Comparison of ENCODE assay signal across 1 cellular context in the genomic region with DNA sequence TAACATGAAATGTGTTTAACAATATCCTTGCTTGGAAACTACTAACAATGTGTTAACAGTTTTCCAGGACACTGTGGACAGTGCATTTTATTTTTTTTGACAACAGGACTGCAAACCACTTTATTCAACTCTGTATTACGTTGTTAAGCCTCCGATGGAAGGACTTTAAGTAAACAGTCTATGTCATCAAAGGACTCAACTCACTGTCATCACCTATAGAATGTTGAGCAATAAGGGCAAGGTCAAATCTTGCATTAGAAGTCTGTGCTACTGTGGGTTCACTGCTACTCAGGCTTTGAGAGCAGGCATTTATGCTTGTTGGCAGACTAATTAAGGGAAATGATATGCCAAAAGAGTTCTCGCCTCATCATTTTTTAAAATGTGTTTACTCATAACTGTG.
TF ChIP-seq lines count a peak whose summit lies in the region.

No MANE protein-coding gene starts in this region.

TF ChIP-seq in HepG2, 621 proteins besides CTCF, POLR2A, EP300 and RAD21 (continued from another document and continues in another):
- TF ChIP-seq, protein P1, sequence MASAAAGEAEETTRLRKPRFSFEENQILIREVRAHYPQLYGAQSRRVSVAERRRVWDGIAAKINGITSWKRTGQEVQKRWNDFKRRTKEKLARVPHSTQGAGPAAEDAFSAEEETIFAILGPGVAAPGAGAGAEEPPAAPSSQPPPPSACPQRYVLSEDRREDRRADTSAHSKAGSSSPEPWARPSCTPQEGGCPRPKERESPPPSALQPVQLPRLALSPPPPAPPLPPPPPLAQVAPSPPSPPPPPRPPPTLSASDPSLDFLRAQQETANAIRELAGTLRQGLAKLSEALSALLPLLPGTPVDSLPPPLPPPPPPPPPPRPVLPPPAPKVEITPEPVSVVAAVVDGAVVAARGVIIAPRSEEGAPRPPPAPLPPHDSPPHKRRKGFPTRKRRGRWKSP (CRISPR knock-in tag; IDR thresholded peaks at IDR 0.05): no peak
- TF ChIP-seq FOXC1 (CRISPR knock-in tag; IDR thresholded peaks at IDR 0.05; ENCODE audit: borderline replicate concordance) (no peak), ZNF343 (CRISPR knock-in tag; IDR thresholded peaks at IDR 0.05) (no peak), ZNF292 (CRISPR knock-in tag; IDR thresholded peaks at IDR 0.05; ENCODE audit: borderline replicate concordance, low read depth) (no peak), RORA (CRISPR knock-in tag; IDR thresholded peaks at IDR 0.05) (no peak), GABPB1 (CRISPR knock-in tag; IDR thresholded peaks at IDR 0.05) (no peak), KLF13 (CRISPR knock-in tag; IDR thresholded peaks at IDR 0.05) (no peak), ZNF317 (CRISPR knock-in tag; IDR thresholded peaks at IDR 0.05) (no peak), ZNF136 (CRISPR knock-in tag; IDR thresholded peaks at IDR 0.05; ENCODE audit: low read depth) (no peak), ZNF451 (CRISPR knock-in tag; IDR thresholded peaks at IDR 0.05) (no peak), ZSCAN30 (CRISPR knock-in tag; IDR thresholded peaks at IDR 0.05) (no peak), ATF7 (IDR thresholded peaks at IDR 0.05) (peak; percentile 22; the same call in 1 of the 2 replicates), ATF7 (CRISPR knock-in tag; IDR thresholded peaks at IDR 0.05) (no peak), CBX2 (IDR thresholded peaks at IDR 0.05; ENCODE audit: low read depth, low read length) (no peak), CBX2 (CRISPR knock-in tag; IDR thresholded peaks at IDR 0.05; ENCODE audit: low read depth) (no peak), ZNF850 (CRISPR knock-in tag; conservative IDR thresholded peaks at IDR 0.05) (no peak), REPIN1 (CRISPR knock-in tag; IDR thresholded peaks at IDR 0.05; ENCODE audit: borderline replicate concordance, low read depth) (no peak), ZNF34 (CRISPR knock-in tag; IDR thresholded peaks at IDR 0.05; ENCODE audit: borderline replicate concordance) (no peak), SNAPC2 (CRISPR knock-in tag; IDR thresholded peaks at IDR 0.05) (no peak), ZNF331 (CRISPR knock-in tag; IDR thresholded peaks at IDR 0.05) (peak; percentile 56; the same call in 1 of the 2 replicates), ZNF382 (CRISPR knock-in tag; IDR thresholded peaks at IDR 0.05; ENCODE audit: borderline replicate concordance) (no peak), ZNF264 (CRISPR knock-in tag; IDR thresholded peaks at IDR 0.05) (no peak), ZNF160 (CRISPR knock-in tag; IDR thresholded peaks at IDR 0.05) (no peak), ZNF484 (CRISPR knock-in tag; IDR thresholded peaks at IDR 0.05; ENCODE audit: borderline replicate concordance, low read depth) (no peak), KDM5B (CRISPR knock-in tag; IDR thresholded peaks at IDR 0.05; ENCODE audit: borderline replicate concordance) (no peak), HNRNPLL (IDR thresholded peaks at IDR 0.05; ENCODE audit: low read depth, low read length, poor library complexity, severe bottlenecking) (no peak), SOX13 (IDR thresholded peaks at IDR 0.05) (no peak), SOX13 (CRISPR knock-in tag; conservative IDR thresholded peaks at IDR 0.05 in 1 of 2, IDR thresholded peaks at IDR 0.05 in 1 of 2) (peak in 1 of 2 experiments; percentile 59; a peak in 1 of 4 replicates), FOXP1 (IDR thresholded peaks at IDR 0.05) (no peak), FOXP1 (CRISPR knock-in tag; IDR thresholded peaks at IDR 0.05) (peak; percentile 33; the same call in 1 of the 2 replicates), REL (CRISPR knock-in tag; conservative IDR thresholded peaks at IDR 0.05) (no peak)
- TF ChIP-seq, protein P2, sequence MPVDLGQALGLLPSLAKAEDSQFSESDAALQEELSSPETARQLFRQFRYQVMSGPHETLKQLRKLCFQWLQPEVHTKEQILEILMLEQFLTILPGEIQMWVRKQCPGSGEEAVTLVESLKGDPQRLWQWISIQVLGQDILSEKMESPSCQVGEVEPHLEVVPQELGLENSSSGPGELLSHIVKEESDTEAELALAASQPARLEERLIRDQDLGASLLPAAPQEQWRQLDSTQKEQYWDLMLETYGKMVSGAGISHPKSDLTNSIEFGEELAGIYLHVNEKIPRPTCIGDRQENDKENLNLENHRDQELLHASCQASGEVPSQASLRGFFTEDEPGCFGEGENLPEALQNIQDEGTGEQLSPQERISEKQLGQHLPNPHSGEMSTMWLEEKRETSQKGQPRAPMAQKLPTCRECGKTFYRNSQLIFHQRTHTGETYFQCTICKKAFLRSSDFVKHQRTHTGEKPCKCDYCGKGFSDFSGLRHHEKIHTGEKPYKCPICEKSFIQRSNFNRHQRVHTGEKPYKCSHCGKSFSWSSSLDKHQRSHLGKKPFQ (CRISPR knock-in tag; IDR thresholded peaks at IDR 0.05; ENCODE audit: insufficient replicate concordance): no peak
- TF ChIP-seq, protein P3, sequence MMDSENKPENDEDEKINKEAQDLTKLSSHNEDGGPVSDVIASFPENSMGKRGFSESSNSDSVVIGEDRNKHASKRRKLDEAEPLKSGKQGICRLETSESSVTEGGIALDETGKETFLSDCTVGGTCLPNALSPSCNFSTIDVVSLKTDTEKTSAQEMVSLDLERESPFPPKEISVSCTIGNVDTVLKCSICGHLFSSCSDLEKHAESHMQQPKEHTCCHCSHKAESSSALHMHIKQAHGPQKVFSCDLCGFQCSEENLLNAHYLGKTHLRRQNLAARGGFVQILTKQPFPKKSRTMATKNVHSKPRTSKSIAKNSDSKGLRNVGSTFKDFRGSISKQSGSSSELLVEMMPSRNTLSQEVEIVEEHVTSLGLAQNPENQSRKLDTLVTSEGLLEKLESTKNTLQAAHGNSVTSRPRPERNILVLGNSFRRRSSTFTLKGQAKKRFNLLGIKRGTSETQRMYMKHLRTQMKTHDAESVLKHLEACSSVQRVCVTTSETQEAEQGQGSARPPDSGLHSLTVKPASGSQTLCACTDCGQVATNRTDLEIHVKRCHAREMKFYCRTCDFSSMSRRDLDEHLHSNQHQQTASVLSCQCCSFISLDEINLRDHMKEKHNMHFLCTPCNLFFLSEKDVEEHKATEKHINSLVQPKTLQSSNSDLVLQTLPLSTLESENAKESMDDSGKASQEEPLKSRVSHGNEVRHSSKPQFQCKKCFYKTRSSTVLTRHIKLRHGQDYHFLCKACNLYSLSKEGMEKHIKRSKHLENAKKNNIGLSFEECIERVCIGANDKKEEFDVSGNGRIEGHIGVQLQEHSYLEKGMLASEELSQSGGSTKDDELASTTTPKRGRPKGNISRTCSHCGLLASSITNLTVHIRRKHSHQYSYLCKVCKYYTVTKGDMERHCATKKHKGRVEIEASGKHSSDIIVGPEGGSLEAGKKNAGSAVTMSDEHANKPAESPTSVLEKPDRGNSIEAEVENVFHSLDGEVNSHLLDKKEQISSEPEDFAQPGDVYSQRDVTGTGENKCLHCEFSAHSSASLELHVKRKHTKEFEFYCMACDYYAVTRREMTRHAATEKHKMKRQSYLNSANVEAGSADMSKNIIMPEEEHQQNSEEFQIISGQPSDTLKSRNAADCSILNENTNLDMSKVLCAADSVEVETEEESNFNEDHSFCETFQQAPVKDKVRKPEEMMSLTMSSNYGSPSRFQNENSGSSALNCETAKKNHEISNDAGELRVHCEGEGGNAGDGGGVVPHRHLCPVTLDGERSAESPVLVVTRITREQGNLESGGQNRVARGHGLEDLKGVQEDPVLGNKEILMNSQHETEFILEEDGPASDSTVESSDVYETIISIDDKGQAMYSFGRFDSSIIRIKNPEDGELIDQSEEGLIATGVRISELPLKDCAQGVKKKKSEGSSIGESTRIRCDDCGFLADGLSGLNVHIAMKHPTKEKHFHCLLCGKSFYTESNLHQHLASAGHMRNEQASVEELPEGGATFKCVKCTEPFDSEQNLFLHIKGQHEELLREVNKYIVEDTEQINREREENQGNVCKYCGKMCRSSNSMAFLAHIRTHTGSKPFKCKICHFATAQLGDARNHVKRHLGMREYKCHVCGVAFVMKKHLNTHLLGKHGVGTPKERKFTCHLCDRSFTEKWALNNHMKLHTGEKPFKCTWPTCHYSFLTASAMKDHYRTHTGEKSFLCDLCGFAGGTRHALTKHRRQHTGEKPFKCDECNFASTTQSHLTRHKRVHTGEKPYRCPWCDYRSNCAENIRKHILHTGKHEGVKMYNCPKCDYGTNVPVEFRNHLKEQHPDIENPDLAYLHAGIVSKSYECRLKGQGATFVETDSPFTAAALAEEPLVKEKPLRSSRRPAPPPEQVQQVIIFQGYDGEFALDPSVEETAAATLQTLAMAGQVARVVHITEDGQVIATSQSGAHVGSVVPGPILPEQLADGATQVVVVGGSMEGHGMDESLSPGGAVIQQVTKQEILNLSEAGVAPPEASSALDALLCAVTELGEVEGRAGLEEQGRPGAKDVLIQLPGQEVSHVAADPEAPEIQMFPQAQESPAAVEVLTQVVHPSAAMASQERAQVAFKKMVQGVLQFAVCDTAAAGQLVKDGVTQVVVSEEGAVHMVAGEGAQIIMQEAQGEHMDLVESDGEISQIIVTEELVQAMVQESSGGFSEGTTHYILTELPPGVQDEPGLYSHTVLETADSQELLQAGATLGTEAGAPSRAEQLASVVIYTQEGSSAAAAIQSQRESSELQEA (CRISPR knock-in tag; IDR thresholded peaks at IDR 0.05; ENCODE audit: not compliant biosample characterization): no peak
- TF ChIP-seq, protein P4, sequence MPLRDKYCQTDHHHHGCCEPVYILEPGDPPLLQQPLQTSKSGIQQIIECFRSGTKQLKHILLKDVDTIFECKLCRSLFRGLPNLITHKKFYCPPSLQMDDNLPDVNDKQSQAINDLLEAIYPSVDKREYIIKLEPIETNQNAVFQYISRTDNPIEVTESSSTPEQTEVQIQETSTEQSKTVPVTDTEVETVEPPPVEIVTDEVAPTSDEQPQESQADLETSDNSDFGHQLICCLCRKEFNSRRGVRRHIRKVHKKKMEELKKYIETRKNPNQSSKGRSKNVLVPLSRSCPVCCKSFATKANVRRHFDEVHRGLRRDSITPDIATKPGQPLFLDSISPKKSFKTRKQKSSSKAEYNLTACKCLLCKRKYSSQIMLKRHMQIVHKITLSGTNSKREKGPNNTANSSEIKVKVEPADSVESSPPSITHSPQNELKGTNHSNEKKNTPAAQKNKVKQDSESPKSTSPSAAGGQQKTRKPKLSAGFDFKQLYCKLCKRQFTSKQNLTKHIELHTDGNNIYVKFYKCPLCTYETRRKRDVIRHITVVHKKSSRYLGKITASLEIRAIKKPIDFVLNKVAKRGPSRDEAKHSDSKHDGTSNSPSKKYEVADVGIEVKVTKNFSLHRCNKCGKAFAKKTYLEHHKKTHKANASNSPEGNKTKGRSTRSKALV (CRISPR knock-in tag; IDR thresholded peaks at IDR 0.05): no peak
- TF ChIP-seq, protein P5, sequence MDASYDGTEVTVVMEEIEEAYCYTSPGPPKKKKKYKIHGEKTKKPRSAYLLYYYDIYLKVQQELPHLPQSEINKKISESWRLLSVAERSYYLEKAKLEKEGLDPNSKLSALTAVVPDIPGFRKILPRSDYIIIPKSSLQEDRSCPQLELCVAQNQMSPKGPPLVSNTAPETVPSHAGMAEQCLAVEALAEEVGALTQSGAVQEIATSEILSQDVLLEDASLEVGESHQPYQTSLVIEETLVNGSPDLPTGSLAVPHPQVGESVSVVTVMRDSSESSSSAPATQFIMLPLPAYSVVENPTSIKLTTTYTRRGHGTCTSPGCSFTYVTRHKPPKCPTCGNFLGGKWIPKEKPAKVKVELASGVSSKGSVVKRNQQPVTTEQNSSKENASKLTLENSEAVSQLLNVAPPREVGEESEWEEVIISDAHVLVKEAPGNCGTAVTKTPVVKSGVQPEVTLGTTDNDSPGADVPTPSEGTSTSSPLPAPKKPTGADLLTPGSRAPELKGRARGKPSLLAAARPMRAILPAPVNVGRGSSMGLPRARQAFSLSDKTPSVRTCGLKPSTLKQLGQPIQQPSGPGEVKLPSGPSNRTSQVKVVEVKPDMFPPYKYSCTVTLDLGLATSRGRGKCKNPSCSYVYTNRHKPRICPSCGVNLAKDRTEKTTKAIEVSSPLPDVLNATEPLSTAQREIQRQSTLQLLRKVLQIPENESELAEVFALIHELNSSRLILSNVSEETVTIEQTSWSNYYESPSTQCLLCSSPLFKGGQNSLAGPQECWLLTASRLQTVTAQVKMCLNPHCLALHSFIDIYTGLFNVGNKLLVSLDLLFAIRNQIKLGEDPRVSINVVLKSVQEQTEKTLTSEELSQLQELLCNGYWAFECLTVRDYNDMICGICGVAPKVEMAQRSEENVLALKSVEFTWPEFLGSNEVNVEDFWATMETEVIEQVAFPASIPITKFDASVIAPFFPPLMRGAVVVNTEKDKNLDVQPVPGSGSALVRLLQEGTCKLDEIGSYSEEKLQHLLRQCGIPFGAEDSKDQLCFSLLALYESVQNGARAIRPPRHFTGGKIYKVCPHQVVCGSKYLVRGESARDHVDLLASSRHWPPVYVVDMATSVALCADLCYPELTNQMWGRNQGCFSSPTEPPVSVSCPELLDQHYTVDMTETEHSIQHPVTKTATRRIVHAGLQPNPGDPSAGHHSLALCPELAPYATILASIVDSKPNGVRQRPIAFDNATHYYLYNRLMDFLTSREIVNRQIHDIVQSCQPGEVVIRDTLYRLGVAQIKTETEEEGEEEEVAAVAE (CRISPR knock-in tag; IDR thresholded peaks at IDR 0.05; ENCODE audit: borderline replicate concordance): no peak
- TF ChIP-seq, protein P6, sequence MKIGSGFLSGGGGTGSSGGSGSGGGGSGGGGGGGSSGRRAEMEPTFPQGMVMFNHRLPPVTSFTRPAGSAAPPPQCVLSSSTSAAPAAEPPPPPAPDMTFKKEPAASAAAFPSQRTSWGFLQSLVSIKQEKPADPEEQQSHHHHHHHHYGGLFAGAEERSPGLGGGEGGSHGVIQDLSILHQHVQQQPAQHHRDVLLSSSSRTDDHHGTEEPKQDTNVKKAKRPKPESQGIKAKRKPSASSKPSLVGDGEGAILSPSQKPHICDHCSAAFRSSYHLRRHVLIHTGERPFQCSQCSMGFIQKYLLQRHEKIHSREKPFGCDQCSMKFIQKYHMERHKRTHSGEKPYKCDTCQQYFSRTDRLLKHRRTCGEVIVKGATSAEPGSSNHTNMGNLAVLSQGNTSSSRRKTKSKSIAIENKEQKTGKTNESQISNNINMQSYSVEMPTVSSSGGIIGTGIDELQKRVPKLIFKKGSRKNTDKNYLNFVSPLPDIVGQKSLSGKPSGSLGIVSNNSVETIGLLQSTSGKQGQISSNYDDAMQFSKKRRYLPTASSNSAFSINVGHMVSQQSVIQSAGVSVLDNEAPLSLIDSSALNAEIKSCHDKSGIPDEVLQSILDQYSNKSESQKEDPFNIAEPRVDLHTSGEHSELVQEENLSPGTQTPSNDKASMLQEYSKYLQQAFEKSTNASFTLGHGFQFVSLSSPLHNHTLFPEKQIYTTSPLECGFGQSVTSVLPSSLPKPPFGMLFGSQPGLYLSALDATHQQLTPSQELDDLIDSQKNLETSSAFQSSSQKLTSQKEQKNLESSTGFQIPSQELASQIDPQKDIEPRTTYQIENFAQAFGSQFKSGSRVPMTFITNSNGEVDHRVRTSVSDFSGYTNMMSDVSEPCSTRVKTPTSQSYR (CRISPR knock-in tag; IDR thresholded peaks at IDR 0.05; ENCODE audit: borderline replicate concordance): no peak
- TF ChIP-seq, protein P7, sequence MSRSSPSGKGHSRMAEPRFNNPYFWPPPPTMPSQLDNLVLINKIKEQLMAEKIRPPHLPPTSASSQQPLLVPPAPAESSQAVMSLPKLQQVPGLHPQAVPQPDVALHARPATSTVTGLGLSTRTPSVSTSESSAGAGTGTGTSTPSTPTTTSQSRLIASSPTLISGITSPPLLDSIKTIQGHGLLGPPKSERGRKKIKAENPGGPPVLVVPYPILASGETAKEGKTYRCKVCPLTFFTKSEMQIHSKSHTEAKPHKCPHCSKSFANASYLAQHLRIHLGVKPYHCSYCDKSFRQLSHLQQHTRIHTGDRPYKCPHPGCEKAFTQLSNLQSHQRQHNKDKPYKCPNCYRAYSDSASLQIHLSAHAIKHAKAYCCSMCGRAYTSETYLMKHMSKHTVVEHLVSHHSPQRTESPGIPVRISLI (CRISPR knock-in tag; IDR thresholded peaks at IDR 0.05; ENCODE audit: borderline replicate concordance): no peak
- TF ChIP-seq, protein P8, sequence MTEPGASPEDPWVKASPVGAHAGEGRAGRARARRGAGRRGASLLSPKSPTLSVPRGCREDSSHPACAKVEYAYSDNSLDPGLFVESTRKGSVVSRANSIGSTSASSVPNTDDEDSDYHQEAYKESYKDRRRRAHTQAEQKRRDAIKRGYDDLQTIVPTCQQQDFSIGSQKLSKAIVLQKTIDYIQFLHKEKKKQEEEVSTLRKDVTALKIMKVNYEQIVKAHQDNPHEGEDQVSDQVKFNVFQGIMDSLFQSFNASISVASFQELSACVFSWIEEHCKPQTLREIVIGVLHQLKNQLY (CRISPR knock-in tag; IDR thresholded peaks at IDR 0.05): no peak
